In the genomic region with DNA sequence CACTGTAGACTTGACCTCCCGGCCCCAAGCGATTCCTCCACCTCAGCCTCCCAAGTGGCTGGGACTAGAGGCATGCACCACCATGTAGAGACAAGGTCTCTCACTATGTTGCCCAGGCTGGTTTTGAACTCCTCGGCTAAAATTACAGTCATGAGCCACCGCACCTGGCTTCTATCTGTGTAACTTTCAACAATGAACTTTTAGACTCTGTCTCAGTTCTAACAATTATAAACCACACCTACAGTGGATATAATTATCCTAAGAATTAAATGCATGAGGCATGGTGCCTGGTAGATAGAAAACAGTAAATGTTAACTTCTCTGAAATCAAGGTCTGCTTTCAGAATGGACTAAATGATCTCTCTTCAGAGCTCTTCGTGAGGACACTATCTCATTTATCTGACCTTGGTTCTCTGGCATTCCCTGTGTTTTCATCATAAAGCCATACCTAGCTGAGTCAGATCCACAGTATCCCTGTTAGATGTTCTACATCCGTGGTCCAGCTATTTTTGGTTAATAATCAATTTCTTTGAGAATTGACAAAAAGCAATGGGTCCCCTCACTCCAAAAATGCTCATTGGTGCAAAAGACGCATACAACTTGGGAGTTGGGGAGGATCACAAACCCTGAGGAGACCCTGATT, we compare ENCODE assay signal across 1 cellular context.
TF ChIP-seq lines count a peak whose summit lies in the region.

No MANE protein-coding gene starts in this region.

TF ChIP-seq in HepG2, 621 proteins besides CTCF, POLR2A, EP300 and RAD21:
- TF ChIP-seq, protein P1, sequence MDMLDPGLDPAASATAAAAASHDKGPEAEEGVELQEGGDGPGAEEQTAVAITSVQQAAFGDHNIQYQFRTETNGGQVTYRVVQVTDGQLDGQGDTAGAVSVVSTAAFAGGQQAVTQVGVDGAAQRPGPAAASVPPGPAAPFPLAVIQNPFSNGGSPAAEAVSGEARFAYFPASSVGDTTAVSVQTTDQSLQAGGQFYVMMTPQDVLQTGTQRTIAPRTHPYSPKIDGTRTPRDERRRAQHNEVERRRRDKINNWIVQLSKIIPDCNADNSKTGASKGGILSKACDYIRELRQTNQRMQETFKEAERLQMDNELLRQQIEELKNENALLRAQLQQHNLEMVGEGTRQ (IDR thresholded peaks at IDR 0.05; ENCODE audit: low read depth, low read length) = no peak
- TF ChIP-seq, protein P1 (CRISPR knock-in tag; IDR thresholded peaks at IDR 0.05; ENCODE audit: borderline replicate concordance) = no peak
- TF ChIP-seq ZNF777 (CRISPR knock-in tag; IDR thresholded peaks at IDR 0.05) (no peak), ZFY (CRISPR knock-in tag; IDR thresholded peaks at IDR 0.05) (no peak), GATA4 (IDR thresholded peaks at IDR 0.05; ENCODE audit: borderline replicate concordance, low read depth) (no peak), GABPB1 (CRISPR knock-in tag; IDR thresholded peaks at IDR 0.05) (no peak), CBX2 (IDR thresholded peaks at IDR 0.05; ENCODE audit: low read depth, low read length) (no peak), CBX2 (CRISPR knock-in tag; IDR thresholded peaks at IDR 0.05; ENCODE audit: low read depth) (no peak), TRIM24 (CRISPR knock-in tag; IDR thresholded peaks at IDR 0.05) (no peak), ZNF569 (CRISPR knock-in tag; IDR thresholded peaks at IDR 0.05; ENCODE audit: borderline replicate concordance) (no peak), FOSL1 (CRISPR knock-in tag; IDR thresholded peaks at IDR 0.05; ENCODE audit: borderline replicate concordance) (no peak), ZNF850 (CRISPR knock-in tag; conservative IDR thresholded peaks at IDR 0.05) (no peak), MBNL3 (CRISPR knock-in tag; conservative IDR thresholded peaks at IDR 0.05) (no peak), ATRX (CRISPR knock-in tag; IDR thresholded peaks at IDR 0.05; ENCODE audit: borderline replicate concordance) (no peak), TAF1 (CRISPR knock-in tag; IDR thresholded peaks at IDR 0.05) (no peak), IRX3 (CRISPR knock-in tag; IDR thresholded peaks at IDR 0.05; ENCODE audit: borderline replicate concordance, low read depth) (no peak), MZF1 (CRISPR knock-in tag; IDR thresholded peaks at IDR 0.05; ENCODE audit: borderline replicate concordance) (no peak)
- TF ChIP-seq, protein P2, sequence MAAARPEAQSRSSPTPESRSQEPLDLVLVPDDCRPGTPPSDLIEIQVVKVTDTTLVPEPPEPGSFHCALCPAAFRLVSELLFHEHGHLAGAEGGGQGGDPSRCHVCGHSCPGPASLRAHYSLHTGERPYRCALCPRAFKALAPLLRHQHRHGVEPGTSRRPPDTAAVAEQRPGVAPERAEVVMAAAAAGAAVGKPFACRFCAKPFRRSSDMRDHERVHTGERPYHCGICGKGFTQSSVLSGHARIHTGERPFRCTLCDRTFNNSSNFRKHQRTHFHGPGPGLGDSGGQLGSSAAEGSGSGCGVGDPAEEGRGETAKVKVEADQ (CRISPR knock-in tag; IDR thresholded peaks at IDR 0.05; ENCODE audit: borderline replicate concordance) = no peak
- TF ChIP-seq, protein P3, sequence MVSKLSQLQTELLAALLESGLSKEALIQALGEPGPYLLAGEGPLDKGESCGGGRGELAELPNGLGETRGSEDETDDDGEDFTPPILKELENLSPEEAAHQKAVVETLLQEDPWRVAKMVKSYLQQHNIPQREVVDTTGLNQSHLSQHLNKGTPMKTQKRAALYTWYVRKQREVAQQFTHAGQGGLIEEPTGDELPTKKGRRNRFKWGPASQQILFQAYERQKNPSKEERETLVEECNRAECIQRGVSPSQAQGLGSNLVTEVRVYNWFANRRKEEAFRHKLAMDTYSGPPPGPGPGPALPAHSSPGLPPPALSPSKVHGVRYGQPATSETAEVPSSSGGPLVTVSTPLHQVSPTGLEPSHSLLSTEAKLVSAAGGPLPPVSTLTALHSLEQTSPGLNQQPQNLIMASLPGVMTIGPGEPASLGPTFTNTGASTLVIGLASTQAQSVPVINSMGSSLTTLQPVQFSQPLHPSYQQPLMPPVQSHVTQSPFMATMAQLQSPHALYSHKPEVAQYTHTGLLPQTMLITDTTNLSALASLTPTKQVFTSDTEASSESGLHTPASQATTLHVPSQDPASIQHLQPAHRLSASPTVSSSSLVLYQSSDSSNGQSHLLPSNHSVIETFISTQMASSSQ (IDR thresholded peaks at IDR 0.05; ENCODE audit: low read depth) = no peak
- TF ChIP-seq, protein P3 (CRISPR knock-in tag; IDR thresholded peaks at IDR 0.05; ENCODE audit: borderline replicate concordance) = no peak
